ENCODE assay signal across 9 cellular contexts in genomic region chr2:181058378-181059269, GRCh38.
DNase-seq lines count a peak whose midpoint lies in the region; ATAC-seq and TF ChIP-seq lines count a peak whose summit lies in the region.
"Had no signal": no experiment of that assay in that cellular context is flagged by ENCODE, and none has a peak within 500 bp of the region (broad histone marks: within the 10 kb centered on the region; RNA-seq: fewer than 3 reads in every experiment).

No MANE protein-coding gene starts in this region.

- TF ChIP-seq CTCF in LNCAP (IDR thresholded peaks at IDR 0.05) (peak; percentile 44; the same call in 1 of the 2 replicates), activated B cell treated with CpG ODN at 0.5 μM for 24 hours (IDR thresholded peaks at IDR 0.05) (peak; percentile 90), foreskin keratinocyte (conservative IDR thresholded peaks at IDR 0.05) (peak; percentile 87)

- H3K4me3 Mint-ChIP-seq in activated B cell treated with CpG ODN at 0.5 μM for 24 hours = no peak overlapping the region

- H3K36me3 Mint-ChIP-seq in activated B cell treated with CpG ODN at 0.5 μM for 24 hours (ENCODE audit: low read depth) = peaks cover 13% of the 10 kb centered on the region

- DNase-seq in DMS153 treated with DMSO at 0.1 percent for 48 hours (lab: John Stamatoyannopoulos, UW; ENCODE audit: unreplicated experiment) = peak; percentile 41
- DNase-seq in DMS153 (lab: John Stamatoyannopoulos, UW) = no peak
- no peak for DNase-seq in activated B cell treated with CpG ODN at 0.5 μM for 24 hours
- peak in 1 of 2 donors; percentile 19 for DNase-seq in foreskin keratinocyte
- peak; percentile 19 to 23 for DNase-seq in stimulated activated CD4-positive, alpha-beta T cell treated with anti-CD3 and anti-CD28 coated beads, Interleukin-2, amount 100 ng/mL, for 48 hours
- DNase-seq in UCSD-AML1 (lab: John Stamatoyannopoulos, UW; ENCODE audit: unreplicated experiment) = no peak

- H3K27ac Mint-ChIP-seq in activated B cell treated with CpG ODN at 0.5 μM for 24 hours = no peak overlapping the region

- ATAC-seq in GM21515 (IDR thresholded peaks at IDR 0.05; ENCODE audit: unreplicated experiment) (peak; percentile 54), activated B cell treated with CpG ODN at 0.5 μM for 24 hours (ENCODE audit: low read depth) (peak; percentile 56), foreskin keratinocyte (peak; percentile 39)

- POLR2A ChIA-PET in activated B cell treated with CpG ODN at 0.5 μM for 24 hours (lab: Charles Lee) = no interaction called here

- H3K9me3 Mint-ChIP-seq in activated B cell treated with CpG ODN at 0.5 μM for 24 hours = no peaks in the 10 kb centered on the region

- no peaks in the 10 kb centered on the region for H3K27me3 ChIP-seq in foreskin keratinocyte
- H3K27me3 ChIP-seq: BLaER1 had no signal

- no peaks in the 10 kb centered on the region for H3K27me3 Mint-ChIP-seq in activated B cell treated with CpG ODN at 0.5 μM for 24 hours

- CTCF ChIA-PET in activated B cell treated with CpG ODN at 0.5 μM for 24 hours (lab: Charles Lee) = interaction anchor here (0.6 to 4.5 kb wide), 16 partner anchors 8 to 942 kb away, joined by 3 to 117 read pairs (median 4); partner anchors contain the start of gene UBE2E3

- no peak overlapping the region for H3K27ac ChIP-seq in foreskin keratinocyte
- H3K27ac ChIP-seq: BLaER1 had no signal

- intact Hi-C loops in activated B cell treated with CpG ODN at 0.5 μM for 24 hours (cut with micrococcal nuclease) = loop anchor here (1.0 to 2.0 kb wide), 4 partner anchors 78 to 934 kb away; partner anchors contain the start of gene UBE2E3

- peaks cover 3% of the 10 kb centered on the region for H3K4me1 Mint-ChIP-seq in activated B cell treated with CpG ODN at 0.5 μM for 24 hours

- no peaks in the 10 kb centered on the region for H3K4me1 ChIP-seq in foreskin keratinocyte
- H3K4me1 ChIP-seq: BLaER1 had no signal

Comparison
In these comparisons a context has a peak if more than half of its experiments do, and no peak if none do; other contexts are left out.
1. DNase-seq: peak in DMS153 treated with DMSO at 0.1 percent for 48 hours (single experiment) and stimulated activated CD4-positive, alpha-beta T cell treated with anti-CD3 and anti-CD28 coated beads, Interleukin-2, amount 100 ng/mL, for 48 hours (2 of 2); none in DMS153 (single experiment), activated B cell treated with CpG ODN at 0.5 μM for 24 hours (single experiment) and UCSD-AML1 (single experiment).
2. Peak in every context shown above with its lines, with median percentiles within 50 percentile points of each other: ATAC-seq and CTCF ChIP-seq.